1 cellular context compared by ENCODE assay signal in the genomic region with DNA sequence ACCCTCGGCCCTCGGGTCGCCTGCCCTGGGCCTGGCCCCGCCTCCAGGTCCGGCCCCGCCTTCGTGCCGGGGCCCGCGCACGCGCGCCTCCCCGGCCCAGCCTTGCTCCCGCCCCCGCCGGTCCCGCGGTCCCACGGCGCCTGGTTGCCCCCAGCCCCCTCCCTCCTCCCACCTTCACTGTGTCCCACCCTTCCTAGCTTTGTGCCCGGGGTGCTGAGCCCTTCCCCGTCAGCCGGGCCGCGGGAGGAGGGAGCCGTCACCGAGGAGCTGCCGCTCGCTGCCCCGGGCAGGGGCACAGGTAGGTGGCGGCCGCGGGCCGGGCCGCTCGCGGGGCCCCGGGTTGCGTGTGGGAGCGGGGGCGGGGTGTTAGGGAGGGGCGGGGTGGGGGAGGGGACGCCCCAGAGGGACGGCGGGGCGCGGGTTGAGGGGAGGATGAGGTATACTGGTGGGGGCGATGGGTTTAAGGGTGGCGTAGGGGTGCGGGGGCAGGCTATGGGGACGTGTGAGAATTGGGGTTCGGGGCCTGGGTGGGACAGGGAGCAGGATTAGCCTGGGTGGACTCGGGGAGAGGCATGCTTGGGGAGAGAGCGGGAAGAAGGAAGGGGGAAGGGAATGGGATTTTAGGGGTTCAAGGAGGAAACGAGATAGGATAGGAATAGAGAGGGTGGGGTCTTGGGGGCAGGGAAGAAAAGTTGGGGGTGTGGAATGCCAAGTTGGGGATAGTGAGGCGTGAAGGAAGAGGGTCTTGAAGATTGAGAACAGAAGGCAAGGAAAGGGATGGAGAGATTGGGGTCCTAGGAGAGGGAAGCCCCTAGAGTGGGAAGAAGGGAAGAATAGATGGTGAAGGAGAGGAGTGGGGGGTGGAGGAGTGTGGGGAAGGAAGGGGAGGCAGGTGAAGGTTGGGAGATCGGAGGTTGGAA.
TF ChIP-seq lines count a peak whose summit lies in the region.

A gene with protein sequence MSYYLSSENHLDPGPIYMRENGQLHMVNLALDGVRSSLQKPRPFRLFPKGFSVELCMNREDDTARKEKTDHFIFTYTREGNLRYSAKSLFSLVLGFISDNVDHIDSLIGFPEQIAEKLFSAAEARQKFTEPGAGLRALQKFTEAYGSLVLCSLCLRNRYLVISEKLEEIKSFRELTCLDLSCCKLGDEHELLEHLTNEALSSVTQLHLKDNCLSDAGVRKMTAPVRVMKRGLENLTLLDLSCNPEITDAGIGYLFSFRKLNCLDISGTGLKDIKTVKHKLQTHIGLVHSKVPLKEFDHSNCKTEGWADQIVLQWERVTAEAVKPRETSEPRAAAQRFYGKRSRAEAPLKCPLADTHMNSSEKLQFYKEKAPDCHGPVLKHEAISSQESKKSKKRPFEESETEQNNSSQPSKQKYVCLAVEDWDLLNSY (plus strand): TSS at position 99 of the 920 bp plus-strand sequence. CDS start 5,650 bp downstream, outside the sequence.

TF ChIP-seq in HepG2, 621 proteins besides CTCF, POLR2A, EP300 and RAD21 (continued from another document and continues in another):
- TF ChIP-seq, protein P1, sequence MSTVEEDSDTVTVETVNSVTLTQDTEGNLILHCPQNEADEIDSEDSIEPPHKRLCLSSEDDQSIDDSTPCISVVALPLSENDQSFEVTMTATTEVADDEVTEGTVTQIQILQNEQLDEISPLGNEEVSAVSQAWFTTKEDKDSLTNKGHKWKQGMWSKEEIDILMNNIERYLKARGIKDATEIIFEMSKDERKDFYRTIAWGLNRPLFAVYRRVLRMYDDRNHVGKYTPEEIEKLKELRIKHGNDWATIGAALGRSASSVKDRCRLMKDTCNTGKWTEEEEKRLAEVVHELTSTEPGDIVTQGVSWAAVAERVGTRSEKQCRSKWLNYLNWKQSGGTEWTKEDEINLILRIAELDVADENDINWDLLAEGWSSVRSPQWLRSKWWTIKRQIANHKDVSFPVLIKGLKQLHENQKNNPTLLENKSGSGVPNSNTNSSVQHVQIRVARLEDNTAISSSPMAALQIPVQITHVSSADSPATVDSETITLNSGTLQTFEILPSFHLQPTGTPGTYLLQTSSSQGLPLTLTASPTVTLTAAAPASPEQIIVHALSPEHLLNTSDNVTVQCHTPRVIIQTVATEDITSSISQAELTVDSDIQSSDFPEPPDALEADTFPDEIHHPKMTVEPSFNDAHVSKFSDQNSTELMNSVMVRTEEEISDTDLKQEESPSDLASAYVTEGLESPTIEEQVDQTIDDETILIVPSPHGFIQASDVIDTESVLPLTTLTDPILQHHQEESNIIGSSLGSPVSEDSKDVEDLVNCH (CRISPR knock-in tag; IDR thresholded peaks at IDR 0.05), result no peak
- TF ChIP-seq ZNF619 (CRISPR knock-in tag; IDR thresholded peaks at IDR 0.05) (no peak), ZNF143 (CRISPR knock-in tag; IDR thresholded peaks at IDR 0.05) (no peak), MTA3 (CRISPR knock-in tag; IDR thresholded peaks at IDR 0.05) (no peak), ZNF337 (CRISPR knock-in tag; IDR thresholded peaks at IDR 0.05; ENCODE audit: borderline replicate concordance, low read depth) (no peak), NCOA2 (CRISPR knock-in tag; IDR thresholded peaks at IDR 0.05) (no peak), FOXA1 (IDR thresholded peaks at IDR 0.05) (no peak), FOXA1 (CRISPR knock-in tag; IDR thresholded peaks at IDR 0.05) (no peak), PLRG1 (conservative IDR thresholded peaks at IDR 0.05) (no peak), EED (CRISPR knock-in tag; IDR thresholded peaks at IDR 0.05) (no peak), ZSCAN31 (CRISPR knock-in tag; IDR thresholded peaks at IDR 0.05; ENCODE audit: low read depth) (0 out of 2 replicates have a peak, but pooled peaks have one; percentile 13), ZNF607 (CRISPR knock-in tag; IDR thresholded peaks at IDR 0.05; ENCODE audit: borderline replicate concordance) (no peak), FOSL1 (CRISPR knock-in tag; IDR thresholded peaks at IDR 0.05; ENCODE audit: borderline replicate concordance) (no peak), MED1 (CRISPR knock-in tag; IDR thresholded peaks at IDR 0.05) (no peak), HNRNPK (IDR thresholded peaks at IDR 0.05; ENCODE audit: low read depth, low read length, poor library complexity, severe bottlenecking) (peak; percentile 87), KLF13 (CRISPR knock-in tag; IDR thresholded peaks at IDR 0.05) (no peak), SRSF9 (IDR thresholded peaks at IDR 0.05; ENCODE audit: borderline replicate concordance, insufficient read depth, low read depth, low read length, poor library complexity, severe bottlenecking) (no peak), ZBTB8A (CRISPR knock-in tag; IDR thresholded peaks at IDR 0.05; ENCODE audit: borderline replicate concordance, low read depth) (no peak), ZNF556 (CRISPR knock-in tag; IDR thresholded peaks at IDR 0.05; ENCODE audit: borderline replicate concordance) (0 out of 2 replicates have a peak, but pooled peaks have one; percentile 29), SPEN (CRISPR knock-in tag; IDR thresholded peaks at IDR 0.05; ENCODE audit: low read depth) (no peak; the same call in 1 of the 2 replicates), CENPT (CRISPR knock-in tag; IDR thresholded peaks at IDR 0.05; ENCODE audit: low read depth) (no peak), KDM5A (IDR thresholded peaks at IDR 0.05; ENCODE audit: borderline replicate concordance, low read length) (peak; percentile 56; the same call in 1 of the 2 replicates), SNAPC2 (CRISPR knock-in tag; IDR thresholded peaks at IDR 0.05) (no peak), ZNF550 (CRISPR knock-in tag; IDR thresholded peaks at IDR 0.05; ENCODE audit: borderline replicate concordance) (no peak)
- TF ChIP-seq, protein P2, sequence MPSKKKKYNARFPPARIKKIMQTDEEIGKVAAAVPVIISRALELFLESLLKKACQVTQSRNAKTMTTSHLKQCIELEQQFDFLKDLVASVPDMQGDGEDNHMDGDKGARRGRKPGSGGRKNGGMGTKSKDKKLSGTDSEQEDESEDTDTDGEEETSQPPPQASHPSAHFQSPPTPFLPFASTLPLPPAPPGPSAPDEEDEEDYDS (CRISPR knock-in tag; IDR thresholded peaks at IDR 0.05), result no peak
- TF ChIP-seq, protein P3, sequence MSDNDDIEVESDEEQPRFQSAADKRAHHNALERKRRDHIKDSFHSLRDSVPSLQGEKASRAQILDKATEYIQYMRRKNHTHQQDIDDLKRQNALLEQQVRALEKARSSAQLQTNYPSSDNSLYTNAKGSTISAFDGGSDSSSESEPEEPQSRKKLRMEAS (IDR thresholded peaks at IDR 0.05), result peak; percentile 14; the same call in 1 of the 2 replicates
- TF ChIP-seq, protein P4, sequence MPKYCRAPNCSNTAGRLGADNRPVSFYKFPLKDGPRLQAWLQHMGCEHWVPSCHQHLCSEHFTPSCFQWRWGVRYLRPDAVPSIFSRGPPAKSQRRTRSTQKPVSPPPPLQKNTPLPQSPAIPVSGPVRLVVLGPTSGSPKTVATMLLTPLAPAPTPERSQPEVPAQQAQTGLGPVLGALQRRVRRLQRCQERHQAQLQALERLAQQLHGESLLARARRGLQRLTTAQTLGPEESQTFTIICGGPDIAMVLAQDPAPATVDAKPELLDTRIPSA (CRISPR knock-in tag; IDR thresholded peaks at IDR 0.05; ENCODE audit: borderline replicate concordance), result no peak
- TF ChIP-seq, protein P5, sequence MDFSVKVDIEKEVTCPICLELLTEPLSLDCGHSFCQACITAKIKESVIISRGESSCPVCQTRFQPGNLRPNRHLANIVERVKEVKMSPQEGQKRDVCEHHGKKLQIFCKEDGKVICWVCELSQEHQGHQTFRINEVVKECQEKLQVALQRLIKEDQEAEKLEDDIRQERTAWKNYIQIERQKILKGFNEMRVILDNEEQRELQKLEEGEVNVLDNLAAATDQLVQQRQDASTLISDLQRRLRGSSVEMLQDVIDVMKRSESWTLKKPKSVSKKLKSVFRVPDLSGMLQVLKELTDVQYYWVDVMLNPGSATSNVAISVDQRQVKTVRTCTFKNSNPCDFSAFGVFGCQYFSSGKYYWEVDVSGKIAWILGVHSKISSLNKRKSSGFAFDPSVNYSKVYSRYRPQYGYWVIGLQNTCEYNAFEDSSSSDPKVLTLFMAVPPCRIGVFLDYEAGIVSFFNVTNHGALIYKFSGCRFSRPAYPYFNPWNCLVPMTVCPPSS (IDR thresholded peaks at IDR 0.05), result no peak
- TF ChIP-seq, protein P6, sequence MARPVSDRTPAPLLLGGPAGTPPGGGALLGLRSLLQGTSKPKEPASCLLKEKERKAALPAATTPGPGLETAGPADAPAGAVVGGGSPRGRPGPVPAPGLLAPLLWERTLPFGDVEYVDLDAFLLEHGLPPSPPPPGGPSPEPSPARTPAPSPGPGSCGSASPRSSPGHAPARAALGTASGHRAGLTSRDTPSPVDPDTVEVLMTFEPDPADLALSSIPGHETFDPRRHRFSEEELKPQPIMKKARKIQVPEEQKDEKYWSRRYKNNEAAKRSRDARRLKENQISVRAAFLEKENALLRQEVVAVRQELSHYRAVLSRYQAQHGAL (CRISPR knock-in tag; IDR thresholded peaks at IDR 0.05; ENCODE audit: not compliant biosample characterization), result no peak
- TF ChIP-seq, protein P7, sequence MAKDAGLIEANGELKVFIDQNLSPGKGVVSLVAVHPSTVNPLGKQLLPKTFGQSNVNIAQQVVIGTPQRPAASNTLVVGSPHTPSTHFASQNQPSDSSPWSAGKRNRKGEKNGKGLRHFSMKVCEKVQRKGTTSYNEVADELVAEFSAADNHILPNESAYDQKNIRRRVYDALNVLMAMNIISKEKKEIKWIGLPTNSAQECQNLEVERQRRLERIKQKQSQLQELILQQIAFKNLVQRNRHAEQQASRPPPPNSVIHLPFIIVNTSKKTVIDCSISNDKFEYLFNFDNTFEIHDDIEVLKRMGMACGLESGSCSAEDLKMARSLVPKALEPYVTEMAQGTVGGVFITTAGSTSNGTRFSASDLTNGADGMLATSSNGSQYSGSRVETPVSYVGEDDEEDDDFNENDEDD (CRISPR knock-in tag; IDR thresholded peaks at IDR 0.05; ENCODE audit: borderline replicate concordance), result 0 out of 2 replicates have a peak, but pooled peaks have one; percentile 5
- TF ChIP-seq, protein P8, sequence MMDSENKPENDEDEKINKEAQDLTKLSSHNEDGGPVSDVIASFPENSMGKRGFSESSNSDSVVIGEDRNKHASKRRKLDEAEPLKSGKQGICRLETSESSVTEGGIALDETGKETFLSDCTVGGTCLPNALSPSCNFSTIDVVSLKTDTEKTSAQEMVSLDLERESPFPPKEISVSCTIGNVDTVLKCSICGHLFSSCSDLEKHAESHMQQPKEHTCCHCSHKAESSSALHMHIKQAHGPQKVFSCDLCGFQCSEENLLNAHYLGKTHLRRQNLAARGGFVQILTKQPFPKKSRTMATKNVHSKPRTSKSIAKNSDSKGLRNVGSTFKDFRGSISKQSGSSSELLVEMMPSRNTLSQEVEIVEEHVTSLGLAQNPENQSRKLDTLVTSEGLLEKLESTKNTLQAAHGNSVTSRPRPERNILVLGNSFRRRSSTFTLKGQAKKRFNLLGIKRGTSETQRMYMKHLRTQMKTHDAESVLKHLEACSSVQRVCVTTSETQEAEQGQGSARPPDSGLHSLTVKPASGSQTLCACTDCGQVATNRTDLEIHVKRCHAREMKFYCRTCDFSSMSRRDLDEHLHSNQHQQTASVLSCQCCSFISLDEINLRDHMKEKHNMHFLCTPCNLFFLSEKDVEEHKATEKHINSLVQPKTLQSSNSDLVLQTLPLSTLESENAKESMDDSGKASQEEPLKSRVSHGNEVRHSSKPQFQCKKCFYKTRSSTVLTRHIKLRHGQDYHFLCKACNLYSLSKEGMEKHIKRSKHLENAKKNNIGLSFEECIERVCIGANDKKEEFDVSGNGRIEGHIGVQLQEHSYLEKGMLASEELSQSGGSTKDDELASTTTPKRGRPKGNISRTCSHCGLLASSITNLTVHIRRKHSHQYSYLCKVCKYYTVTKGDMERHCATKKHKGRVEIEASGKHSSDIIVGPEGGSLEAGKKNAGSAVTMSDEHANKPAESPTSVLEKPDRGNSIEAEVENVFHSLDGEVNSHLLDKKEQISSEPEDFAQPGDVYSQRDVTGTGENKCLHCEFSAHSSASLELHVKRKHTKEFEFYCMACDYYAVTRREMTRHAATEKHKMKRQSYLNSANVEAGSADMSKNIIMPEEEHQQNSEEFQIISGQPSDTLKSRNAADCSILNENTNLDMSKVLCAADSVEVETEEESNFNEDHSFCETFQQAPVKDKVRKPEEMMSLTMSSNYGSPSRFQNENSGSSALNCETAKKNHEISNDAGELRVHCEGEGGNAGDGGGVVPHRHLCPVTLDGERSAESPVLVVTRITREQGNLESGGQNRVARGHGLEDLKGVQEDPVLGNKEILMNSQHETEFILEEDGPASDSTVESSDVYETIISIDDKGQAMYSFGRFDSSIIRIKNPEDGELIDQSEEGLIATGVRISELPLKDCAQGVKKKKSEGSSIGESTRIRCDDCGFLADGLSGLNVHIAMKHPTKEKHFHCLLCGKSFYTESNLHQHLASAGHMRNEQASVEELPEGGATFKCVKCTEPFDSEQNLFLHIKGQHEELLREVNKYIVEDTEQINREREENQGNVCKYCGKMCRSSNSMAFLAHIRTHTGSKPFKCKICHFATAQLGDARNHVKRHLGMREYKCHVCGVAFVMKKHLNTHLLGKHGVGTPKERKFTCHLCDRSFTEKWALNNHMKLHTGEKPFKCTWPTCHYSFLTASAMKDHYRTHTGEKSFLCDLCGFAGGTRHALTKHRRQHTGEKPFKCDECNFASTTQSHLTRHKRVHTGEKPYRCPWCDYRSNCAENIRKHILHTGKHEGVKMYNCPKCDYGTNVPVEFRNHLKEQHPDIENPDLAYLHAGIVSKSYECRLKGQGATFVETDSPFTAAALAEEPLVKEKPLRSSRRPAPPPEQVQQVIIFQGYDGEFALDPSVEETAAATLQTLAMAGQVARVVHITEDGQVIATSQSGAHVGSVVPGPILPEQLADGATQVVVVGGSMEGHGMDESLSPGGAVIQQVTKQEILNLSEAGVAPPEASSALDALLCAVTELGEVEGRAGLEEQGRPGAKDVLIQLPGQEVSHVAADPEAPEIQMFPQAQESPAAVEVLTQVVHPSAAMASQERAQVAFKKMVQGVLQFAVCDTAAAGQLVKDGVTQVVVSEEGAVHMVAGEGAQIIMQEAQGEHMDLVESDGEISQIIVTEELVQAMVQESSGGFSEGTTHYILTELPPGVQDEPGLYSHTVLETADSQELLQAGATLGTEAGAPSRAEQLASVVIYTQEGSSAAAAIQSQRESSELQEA (CRISPR knock-in tag; IDR thresholded peaks at IDR 0.05; ENCODE audit: not compliant biosample characterization), result no peak
- TF ChIP-seq, protein P9, sequence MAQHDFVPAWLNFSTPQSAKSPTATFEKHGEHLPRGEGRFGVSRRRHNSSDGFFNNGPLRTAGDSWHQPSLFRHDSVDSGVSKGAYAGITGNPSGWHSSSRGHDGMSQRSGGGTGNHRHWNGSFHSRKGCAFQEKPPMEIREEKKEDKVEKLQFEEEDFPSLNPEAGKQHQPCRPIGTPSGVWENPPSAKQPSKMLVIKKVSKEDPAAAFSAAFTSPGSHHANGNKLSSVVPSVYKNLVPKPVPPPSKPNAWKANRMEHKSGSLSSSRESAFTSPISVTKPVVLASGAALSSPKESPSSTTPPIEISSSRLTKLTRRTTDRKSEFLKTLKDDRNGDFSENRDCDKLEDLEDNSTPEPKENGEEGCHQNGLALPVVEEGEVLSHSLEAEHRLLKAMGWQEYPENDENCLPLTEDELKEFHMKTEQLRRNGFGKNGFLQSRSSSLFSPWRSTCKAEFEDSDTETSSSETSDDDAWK (CRISPR knock-in tag; IDR thresholded peaks at IDR 0.05), result no peak
- TF ChIP-seq, protein P10, sequence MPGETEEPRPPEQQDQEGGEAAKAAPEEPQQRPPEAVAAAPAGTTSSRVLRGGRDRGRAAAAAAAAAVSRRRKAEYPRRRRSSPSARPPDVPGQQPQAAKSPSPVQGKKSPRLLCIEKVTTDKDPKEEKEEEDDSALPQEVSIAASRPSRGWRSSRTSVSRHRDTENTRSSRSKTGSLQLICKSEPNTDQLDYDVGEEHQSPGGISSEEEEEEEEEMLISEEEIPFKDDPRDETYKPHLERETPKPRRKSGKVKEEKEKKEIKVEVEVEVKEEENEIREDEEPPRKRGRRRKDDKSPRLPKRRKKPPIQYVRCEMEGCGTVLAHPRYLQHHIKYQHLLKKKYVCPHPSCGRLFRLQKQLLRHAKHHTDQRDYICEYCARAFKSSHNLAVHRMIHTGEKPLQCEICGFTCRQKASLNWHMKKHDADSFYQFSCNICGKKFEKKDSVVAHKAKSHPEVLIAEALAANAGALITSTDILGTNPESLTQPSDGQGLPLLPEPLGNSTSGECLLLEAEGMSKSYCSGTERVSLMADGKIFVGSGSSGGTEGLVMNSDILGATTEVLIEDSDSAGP (CRISPR knock-in tag; IDR thresholded peaks at IDR 0.05; ENCODE audit: borderline replicate concordance), result no peak
